ENCODE assay signal across 13 cellular contexts in genomic region chr9:94907246-94907936, GRCh38.
DNase-seq lines count a peak whose midpoint lies in the region; ATAC-seq and TF ChIP-seq lines count a peak whose summit lies in the region.
"Had no signal": no experiment of that assay in that cellular context is flagged by ENCODE, and none has a peak within 500 bp of the region (broad histone marks: within the 10 kb centered on the region; RNA-seq: fewer than 3 reads in every experiment).

No MANE protein-coding gene starts in this region.

- intact Hi-C loops in mucosa of descending colon (cut with DNase I, micrococcal nuclease), result no loop called here

- peaks cover 1% of the 10 kb centered on the region for H3K9me3 Mint-ChIP-seq in chondrocyte (ENCODE audit: low read depth)
- H3K9me3 Mint-ChIP-seq: activated naive CD8-positive, alpha-beta T cell treated with anti-CD3 and anti-CD28 coated beads for 36 hours had no signal

- H3K4me1 ChIP-seq in lung (ENCODE audit: control insufficient read depth in 2 of 2, insufficient read depth in 2 of 2, low read length in 2 of 2) (peaks cover 7 to 11% of the 10 kb centered on the region in 2 donors), stomach smooth muscle (ENCODE audit: control insufficient read depth, insufficient read depth, low read length) (peaks cover 23% of the 10 kb centered on the region), mucosa of descending colon (ENCODE audit: low read depth) (no peaks in the 10 kb centered on the region)

- no peak overlapping the region for H3K4me3 Mint-ChIP-seq in chondrocyte (ENCODE audit: unreplicated experiment)
- H3K4me3 Mint-ChIP-seq: activated naive CD8-positive, alpha-beta T cell treated with anti-CD3 and anti-CD28 coated beads for 36 hours; CD14-positive monocyte had no signal

- H3K36me3 Mint-ChIP-seq in chondrocyte (ENCODE audit: low read depth), result no peaks in the 10 kb centered on the region

- H3K4me3 ChIP-seq in NB4 (ENCODE audit: low read depth, low read length) (no peak overlapping the region), lung (no peak overlapping the region), stomach smooth muscle (ENCODE audit: low read length in 2 of 2) (no peak overlapping the region), mucosa of descending colon (no peak overlapping the region)

- H3K27ac ChIP-seq in lung (ENCODE audit: low read depth in 1 of 2, low read length in 1 of 2) (peak overlapping the region in 1 of 2 donors; percentile 88), stomach smooth muscle (ENCODE audit: low read length) (peak overlapping the region; percentile 46)

- H3K27ac Mint-ChIP-seq in chondrocyte (ENCODE audit: unreplicated experiment), result peak overlapping the region; percentile 98
- H3K27ac Mint-ChIP-seq: activated naive CD8-positive, alpha-beta T cell treated with anti-CD3 and anti-CD28 coated beads for 36 hours had no signal

- peaks cover 85% of the 10 kb centered on the region for H3K4me1 Mint-ChIP-seq in chondrocyte (ENCODE audit: low read depth)

- H3K27me3 ChIP-seq in lung (ENCODE audit: control insufficient read depth, insufficient read depth), result no peaks in the 10 kb centered on the region
- no peaks in the 10 kb centered on the region for H3K27me3 ChIP-seq in stomach smooth muscle (ENCODE audit: control insufficient read depth in 1 of 2, insufficient read depth in 2 of 2, low read length in 2 of 2)

- DNase-seq in NB4 (ENCODE audit: low read depth) (peak; percentile 6), chondrocyte (ENCODE audit: low spot score) (no peak), lung (ENCODE audit: low spot score) (peak; percentile 28), mucosa of descending colon (no peak)
- no peak for DNase-seq in central memory CD4-positive, alpha-beta T cell
- DNase-seq: activated CD8-positive, alpha-beta memory T cell treated with anti-CD3 and anti-CD28 coated beads, Interleukin-2, amount 50 U/mL, for 48 hours; activated naive CD8-positive, alpha-beta T cell treated with anti-CD3 and anti-CD28 coated beads for 36 hours; left colon; NCI-H524 treated with DMSO at 0.1 percent for 48 hours; stimulated activated CD4-positive, alpha-beta T cell treated with anti-CD3 and anti-CD28 coated beads, Interleukin-1b, Interleukin-23, amount 100 ng/mL, for 48 hours had no signal

- H3K27me3 Mint-ChIP-seq in chondrocyte (ENCODE audit: low read depth), result no peaks in the 10 kb centered on the region
- H3K27me3 Mint-ChIP-seq: activated naive CD8-positive, alpha-beta T cell treated with anti-CD3 and anti-CD28 coated beads for 36 hours had no signal

- peak overlapping the region in 1 of 2 donors; percentile 58 for H3K9ac ChIP-seq in stomach smooth muscle (ENCODE audit: low read length in 2 of 2)

- TF ChIP-seq CTCF in NB4 (IDR thresholded peaks at IDR 0.05; ENCODE audit: low read depth, low read length) (no peak), chondrocyte (IDR thresholded peaks at IDR 0.05) (no peak), lung (IDR thresholded peaks at IDR 0.05; ENCODE audit: control extremely low read depth, extremely low read depth) (no peak), mucosa of descending colon (IDR thresholded peaks at IDR 0.05) (no peak)

- H3K36me3 ChIP-seq in lung (ENCODE audit: control insufficient read depth in 2 of 2, insufficient read depth in 2 of 2, low read length in 2 of 2) (no peaks in the 10 kb centered on the region), stomach smooth muscle (ENCODE audit: control insufficient read depth in 2 of 2, insufficient read depth in 2 of 2, low read length in 2 of 2) (no peaks in the 10 kb centered on the region), mucosa of descending colon (ENCODE audit: low read depth) (no peaks in the 10 kb centered on the region)

- TF ChIP-seq POLR2A in NB4 (IDR thresholded peaks at IDR 0.05; ENCODE audit: extremely low read depth, insufficient read length), result no peak

- no peaks in the 10 kb centered on the region for H3K9me3 ChIP-seq in lung (ENCODE audit: control insufficient read depth in 2 of 2, insufficient read depth in 1 of 2, low read length in 1 of 2)
- H3K9me3 ChIP-seq in stomach smooth muscle (ENCODE audit: control insufficient read depth in 2 of 2, low read length in 2 of 2), result no peaks in the 10 kb centered on the region
- H3K9me3 ChIP-seq in mucosa of descending colon, result no peaks in the 10 kb centered on the region

- WGBS in lung, 2 donors, result 68 to 73% methylated on average over 8 of the region's 8 CpGs

- ATAC-seq in lung (ENCODE audit: insufficient read depth, low FRiP score) (peak; percentile 7), GM21786 (IDR thresholded peaks at IDR 0.05; ENCODE audit: unreplicated experiment) (no peak), mucosa of descending colon (no peak)
- ATAC-seq: left colon had no signal

Comparison
In these comparisons a context has a peak if more than half of its experiments do, and no peak if none do; other contexts are left out.
1. DNase-seq: peak in NB4 (single experiment) and lung (single experiment); none in chondrocyte (single experiment), mucosa of descending colon (0 of 3) and central memory CD4-positive, alpha-beta T cell (single experiment).